In genomic region chr18:54873884-54874255, GRCh38 we compare ENCODE assay signal across 15 cellular contexts.
"Had no signal": no experiment of that assay in that cellular context is flagged by ENCODE, and none has a peak within 500 bp of the region (broad histone marks: within the 10 kb centered on the region; RNA-seq: fewer than 3 reads in every experiment).

No MANE protein-coding gene starts in this region.

- H3K4me1 ChIP-seq: adrenal gland, left lung, right atrium auricular region, tibial nerve had no signal

- H3K9me3 Mint-ChIP-seq: stimulated activated effector memory CD8-positive, alpha-beta T cell treated with anti-CD3 and anti-CD28 coated beads, Interleukin-12 subunit alpha, Interleukin-12 subunit beta, amount 100 ng/mL, for 72 hours; T-helper 2 cell treated with Interferon-gamma antibody and Interleukin-4, amounts not matched to agents 5 μg/mL and 100 μg/mL, for 36 hours had no signal

- H3K36me3 Mint-ChIP-seq: stimulated activated effector memory CD8-positive, alpha-beta T cell treated with anti-CD3 and anti-CD28 coated beads, Interleukin-12 subunit alpha, Interleukin-12 subunit beta, amount 100 ng/mL, for 72 hours had no signal

- H3K4me3 Mint-ChIP-seq: stimulated activated effector memory CD8-positive, alpha-beta T cell treated with anti-CD3 and anti-CD28 coated beads, Interleukin-12 subunit alpha, Interleukin-12 subunit beta, amount 100 ng/mL, for 72 hours had no signal

- ATAC-seq: left lung; stimulated activated effector memory CD8-positive, alpha-beta T cell treated with anti-CD3 and anti-CD28 coated beads, Interleukin-12 subunit alpha, Interleukin-12 subunit beta, amount 100 ng/mL, for 72 hours had no signal

- H3K4me3 ChIP-seq: adrenal gland, left lung, right atrium auricular region, tibial nerve had no signal

- H3K27me3 ChIP-seq: adrenal gland, left lung, right atrium auricular region, tibial nerve had no signal

- H3K9me3 ChIP-seq: adrenal gland, left lung, right atrium auricular region, tibial nerve had no signal

- H3K27ac ChIP-seq: adrenal gland, left lung, right atrium auricular region, tibial nerve had no signal

- H3K27ac Mint-ChIP-seq: stimulated activated effector memory CD8-positive, alpha-beta T cell treated with anti-CD3 and anti-CD28 coated beads, Interleukin-12 subunit alpha, Interleukin-12 subunit beta, amount 100 ng/mL, for 72 hours; T-helper 2 cell treated with Interferon-gamma antibody and Interleukin-4, amounts not matched to agents 5 μg/mL and 100 μg/mL, for 36 hours had no signal

- DNase-seq: activated CD4-positive, alpha-beta T cell treated with anti-CD3 and anti-CD28 coated beads, Interleukin-2, amount 50 U/mL, for 4 hours; activated CD4-positive, CD25-positive, alpha-beta regulatory T cell treated with anti-CD3 and anti-CD28 coated beads, Interleukin-2, amount 50 U/mL, for 72 hours; activated naive CD4-positive, alpha-beta T cell treated with anti-CD3 and anti-CD28 coated beads, Interleukin-2, amount 50 U/mL, for 16 hours; activated T-cell treated with anti-CD3 and anti-CD28 coated beads, Interleukin-2, amount 50 U/mL, for 1 hour; adrenal gland; central memory CD4-positive, alpha-beta T cell; cortex of kidney; effector memory CD4-positive, alpha-beta T cell; glutamatergic neuron; left lung; posterior cingulate gyrus had no signal

- H3K36me3 ChIP-seq: adrenal gland, left lung, right atrium auricular region, tibial nerve had no signal
